Comparison of ENCODE assay signal across 22 cellular contexts in the genomic region with DNA sequence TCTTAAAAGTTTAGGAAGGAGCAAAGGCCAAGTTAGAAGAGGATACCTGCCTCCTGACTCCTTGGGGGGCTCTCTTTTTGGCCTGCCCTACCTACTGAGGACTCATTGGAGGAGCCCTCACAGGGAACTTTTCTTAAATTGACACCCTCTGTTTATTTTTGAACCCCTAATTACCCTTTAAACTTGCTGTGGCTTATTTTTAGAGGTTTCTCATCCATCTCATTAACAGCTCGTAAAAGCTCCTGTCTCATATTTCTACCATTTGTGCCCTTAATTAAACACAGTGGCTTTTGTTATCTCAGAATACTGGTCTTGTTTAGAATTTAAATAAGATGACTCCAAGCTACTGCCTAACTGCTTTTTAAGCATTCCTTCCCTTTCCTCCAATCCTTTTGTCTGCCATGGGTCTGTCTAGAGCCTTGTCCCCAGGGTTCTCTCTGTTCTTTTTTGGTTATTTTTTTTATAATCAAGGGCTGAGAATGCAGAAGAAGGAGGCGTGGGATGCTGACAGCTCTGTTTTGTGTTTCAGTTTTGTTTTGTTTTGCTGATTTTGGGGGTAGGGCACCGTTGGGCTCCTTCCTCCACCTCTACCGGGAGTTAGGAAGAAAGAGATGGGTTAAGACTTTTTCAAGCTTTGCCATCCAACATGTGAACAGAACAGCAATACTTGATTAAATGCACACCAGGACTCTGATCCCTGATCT.
A peak's percentile ranks its signal among the peaks of the same experiment; 100 is the strongest.
DNase-seq lines count a peak whose midpoint lies in the region; ATAC-seq, FAIRE-seq and TF ChIP-seq lines count a peak whose summit lies in the region.
"Had no signal": no experiment of that assay in that cellular context is flagged by ENCODE, and none has a peak within 500 bp of the region (broad histone marks: within the 10 kb centered on the region; RNA-seq: fewer than 3 reads in every experiment).

No MANE protein-coding gene starts in this region.

- H4K20me1 ChIP-seq in SK-N-SH (ENCODE audit: insufficient read depth) (no peaks in the 10 kb centered on the region), HepG2 (ENCODE audit: insufficient read depth, low read length) (no peaks in the 10 kb centered on the region)

- no peaks in the 10 kb centered on the region for H3K79me2 ChIP-seq in SK-N-SH (ENCODE audit: insufficient read depth)
- no peaks in the 10 kb centered on the region for H3K79me2 ChIP-seq in HepG2 (ENCODE audit: insufficient read depth, low read length)

- no TSS peak for BruUV-seq in HepG2 (replicated peaks; lab: Mats Ljungman, UMichigan)

- POLR2A ChIA-PET in SK-N-SH (lab: Yijun Ruan, JAX) = no interaction called here
- POLR2A ChIA-PET in HepG2 (lab: Yijun Ruan, JAX) = no interaction called here

- H3K9me3 ChIP-seq in SK-N-SH (peaks cover 11% of the 10 kb centered on the region; the same call in 1 of the 2 replicates), HepG2 (ENCODE audit: low read length) (peaks cover 16% of the 10 kb centered on the region)

- DNase-seq in NCI-H1092 treated with DMSO at 0.1 percent for 48 hours (lab: John Stamatoyannopoulos, UW) (peak; percentile 9), NCI-H1092 (lab: John Stamatoyannopoulos, UW) (no peak), NCI-H69 (lab: John Stamatoyannopoulos, UW) (peak; percentile 25), left kidney (ENCODE audit: low read depth, low spot score) (peak; percentile 41), SK-N-SH (no peak), HepG2 (ENCODE audit: low spot score) (no peak)
- DNase-seq: activated CD4-positive, alpha-beta T cell treated with anti-CD3 and anti-CD28 coated beads, Interleukin-2, amount 50 U/mL, for 48 hours; CD4-positive, alpha-beta T cell; DND-41; effector CD8-positive, alpha-beta T cell; heart right ventricle; left cardiac atrium; PC-3; posterior cingulate gyrus; stimulated activated naive CD4-positive, alpha-beta T cell treated with Interleukin-2 at 50 U/mL for 16 hours; upper lobe of left lung had no signal

- intact Hi-C loops in HepG2 (cut with micrococcal nuclease; ENCODE audit: unreplicated experiment) = no loop called here

- no peak for TF ChIP-seq EP300 in SK-N-SH (IDR thresholded peaks at IDR 0.05; ENCODE audit: borderline replicate concordance in 1 of 2, low read depth in 1 of 2, low read length in 1 of 2)
- TF ChIP-seq EP300 in HepG2 (IDR thresholded peaks at IDR 0.05; ENCODE audit: low read depth in 2 of 2, low read length in 2 of 2) = no peak
- no peak for TF ChIP-seq EP300 in HepG2 (CRISPR knock-in tag; IDR thresholded peaks at IDR 0.05; ENCODE audit: borderline replicate concordance)

- H3K9me2 ChIP-seq in SK-N-SH = no peaks in the 10 kb centered on the region

- H3F3A ChIP-seq in SK-N-SH (replicated peaks; ENCODE audit: insufficient read depth) = no peaks in the 10 kb centered on the region

- H3K9ac ChIP-seq in SK-N-SH = no peak overlapping the region
- no peak overlapping the region for H3K9ac ChIP-seq in HepG2 (ENCODE audit: insufficient read depth, low read depth, low read length)

- TF ChIP-seq POLR2A in HepG2 (IDR thresholded peaks at IDR 0.05; ENCODE audit: insufficient read depth in 1 of 2, low read depth in 2 of 2, low read length in 2 of 2) = no peak

- CTCF ChIA-PET in SK-N-SH (lab: Yijun Ruan, JAX) (interaction anchor here (0.7 kb wide), 1 partner anchor 25 kb away, joined by 3 read pairs; no protein-coding TSS in a partner anchor), HepG2 (lab: Yijun Ruan, JAX; ENCODE audit: low intra/inter-chr PET ratio, low total read pairs) (no interaction called here)

- peaks cover 4% of the 10 kb centered on the region; the same call in 1 of the 2 replicates for H3K27me3 ChIP-seq in SK-N-SH (ENCODE audit: insufficient read depth)
- H3K27me3 ChIP-seq in HepG2 (ENCODE audit: control insufficient read depth in 1 of 2, insufficient read depth in 2 of 2, low read length in 2 of 2) = no peaks in the 10 kb centered on the region
- H3K27me3 ChIP-seq: heart right ventricle, upper lobe of left lung had no signal

- H3K4me1 ChIP-seq in SK-N-SH (ENCODE audit: control insufficient read depth in 1 of 2, insufficient read depth in 2 of 2, low read depth in 1 of 2, low read length in 1 of 2) = no peaks in the 10 kb centered on the region
- peaks cover 10% of the 10 kb centered on the region for H3K4me1 ChIP-seq in HepG2 (ENCODE audit: insufficient read depth, low read length)

- TF ChIP-seq RAD21 in SK-N-SH (IDR thresholded peaks at IDR 0.05; ENCODE audit: low read length) (no peak), HepG2 (CRISPR knock-in tag; IDR thresholded peaks at IDR 0.05) (no peak)

- H3K27ac ChIP-seq in SK-N-SH (ENCODE audit: low read depth in 2 of 2, low read length in 1 of 2) = no peak overlapping the region
- no peak overlapping the region for H3K27ac ChIP-seq in HepG2 (ENCODE audit: extremely low read length, insufficient read depth, low read length)
- H3K27ac ChIP-seq: 22Rv1, heart right ventricle, SK-N-MC, upper lobe of left lung had no signal

- H3K4me2 ChIP-seq in SK-N-SH (no peak overlapping the region), HepG2 (ENCODE audit: low read depth, low read length) (no peak overlapping the region)

- in situ Hi-C loops in HepG2 (cut with HindIII; ENCODE audit: extremely low pct_ligation_motif_present, low pct_unique_long_range_greater_than_20kb) = no loop called here

- H2AFZ ChIP-seq in SK-N-SH (ENCODE audit: low read depth) (no peak overlapping the region; the same call in 1 of the 2 replicates), HepG2 (ENCODE audit: low read length) (no peak overlapping the region)

- no peaks in the 10 kb centered on the region for H3K36me3 ChIP-seq in SK-N-SH (replicated peaks in 1 of 2; ENCODE audit: control insufficient read depth in 1 of 2, insufficient read depth in 2 of 2, low read length in 1 of 2)
- no peaks in the 10 kb centered on the region for H3K36me3 ChIP-seq in HepG2 (replicated peaks in 1 of 2; ENCODE audit: control insufficient read depth in 1 of 2, insufficient read depth in 2 of 2, low read length in 2 of 2)
- H3K36me3 ChIP-seq: heart right ventricle, upper lobe of left lung had no signal

- 20% methylated on average over 4 of the region's 4 CpGs for whole genome bisulfite sequencing in SK-N-SH (ENCODE audit: low lambda C conversion rate)
- 11% methylated on average over 4 of the region's 4 CpGs for WGBS in HepG2 (ENCODE audit: low lambda C conversion rate)

- H3K4me3 ChIP-seq in SK-N-SH (ENCODE audit: low read depth in 2 of 2, low read length in 1 of 2) (no peak overlapping the region), HepG2 (replicated peaks in 1 of 3; ENCODE audit: insufficient read depth in 1 of 3, low read depth in 2 of 3, low read length in 3 of 3) (no peak overlapping the region)
- H3K4me3 ChIP-seq: heart right ventricle, SK-N-MC, upper lobe of left lung had no signal

- ATAC-seq in GM21723 (IDR thresholded peaks at IDR 0.05; ENCODE audit: unreplicated experiment) = peak; percentile 61
- ATAC-seq in GM21526 (IDR thresholded peaks at IDR 0.05; ENCODE audit: low FRiP score, unreplicated experiment) = no peak
- no peak for ATAC-seq in HepG2
- ATAC-seq: left cardiac atrium, PC-3 had no signal

- FAIRE-seq in HepG2 (lab: Jason Lieb, UNC) = no peak
- FAIRE-seq: bronchial epithelial cell, TTC549 had no signal

- no peak for TF ChIP-seq CTCF in SK-N-SH (IDR thresholded peaks at IDR 0.05)
- no peak for TF ChIP-seq CTCF in HepG2 (CRISPR knock-in tag; IDR thresholded peaks at IDR 0.05)

TF ChIP-seq in SK-N-SH, 30 proteins besides CTCF, POLR2A, EP300 and RAD21 (continues in another document):
- TF ChIP-seq TAF1 (IDR thresholded peaks at IDR 0.05; ENCODE audit: borderline replicate concordance, low read depth, low read length) (no peak), NRF1 (IDR thresholded peaks at IDR 0.05; ENCODE audit: low read depth, low read length) (no peak), GATA2 (CRISPR knock-in tag; IDR thresholded peaks at IDR 0.05) (no peak)
- TF ChIP-seq, protein P1, sequence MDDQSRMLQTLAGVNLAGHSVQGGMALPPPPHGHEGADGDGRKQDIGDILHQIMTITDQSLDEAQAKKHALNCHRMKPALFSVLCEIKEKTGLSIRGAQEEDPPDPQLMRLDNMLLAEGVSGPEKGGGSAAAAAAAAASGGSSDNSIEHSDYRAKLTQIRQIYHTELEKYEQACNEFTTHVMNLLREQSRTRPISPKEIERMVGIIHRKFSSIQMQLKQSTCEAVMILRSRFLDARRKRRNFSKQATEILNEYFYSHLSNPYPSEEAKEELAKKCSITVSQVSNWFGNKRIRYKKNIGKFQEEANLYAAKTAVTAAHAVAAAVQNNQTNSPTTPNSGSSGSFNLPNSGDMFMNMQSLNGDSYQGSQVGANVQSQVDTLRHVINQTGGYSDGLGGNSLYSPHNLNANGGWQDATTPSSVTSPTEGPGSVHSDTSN (IDR thresholded peaks at IDR 0.05) = no peak
- TF ChIP-seq, protein P2, sequence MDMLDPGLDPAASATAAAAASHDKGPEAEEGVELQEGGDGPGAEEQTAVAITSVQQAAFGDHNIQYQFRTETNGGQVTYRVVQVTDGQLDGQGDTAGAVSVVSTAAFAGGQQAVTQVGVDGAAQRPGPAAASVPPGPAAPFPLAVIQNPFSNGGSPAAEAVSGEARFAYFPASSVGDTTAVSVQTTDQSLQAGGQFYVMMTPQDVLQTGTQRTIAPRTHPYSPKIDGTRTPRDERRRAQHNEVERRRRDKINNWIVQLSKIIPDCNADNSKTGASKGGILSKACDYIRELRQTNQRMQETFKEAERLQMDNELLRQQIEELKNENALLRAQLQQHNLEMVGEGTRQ (IDR thresholded peaks at IDR 0.05; ENCODE audit: borderline replicate concordance, low read depth, low read length) = no peak

TF ChIP-seq in HepG2, 621 proteins besides CTCF, POLR2A, EP300 and RAD21 (continues in another document):
- TF ChIP-seq SUZ12 (IDR thresholded peaks at IDR 0.05; ENCODE audit: low read depth, low read length) (no peak), RBFOX2 (IDR thresholded peaks at IDR 0.05; ENCODE audit: low read depth, low read length) (no peak), ZNF367 (CRISPR knock-in tag; IDR thresholded peaks at IDR 0.05; ENCODE audit: borderline replicate concordance) (no peak), HNF1B (CRISPR knock-in tag; IDR thresholded peaks at IDR 0.05) (no peak)

Comparison
In these comparisons a context has a peak if more than half of its experiments do, and no peak if none do; other contexts are left out.
1. DNase-seq: peak in NCI-H1092 treated with DMSO at 0.1 percent for 48 hours (single experiment), NCI-H69 (single experiment) and left kidney (single experiment); none in NCI-H1092 (single experiment), SK-N-SH (single experiment) and HepG2 (single experiment).